Comparison of ENCODE assay signal across 1 cellular context in genomic region chr19:40266912-40267600, GRCh38.
TF ChIP-seq lines count a peak whose summit lies in the region.

No MANE protein-coding gene starts in this region.

TF ChIP-seq in HCT116, 20 proteins besides CTCF, POLR2A, EP300 and RAD21 (continued from another document):
- TF ChIP-seq ZBTB33 (IDR thresholded peaks at IDR 0.05; ENCODE audit: extremely low read depth, insufficient replicate concordance, low read length) (no peak), MAX (IDR thresholded peaks at IDR 0.05) (no peak), EZH2phosphoT487 (IDR thresholded peaks at IDR 0.05; ENCODE audit: borderline replicate concordance) (no peak), ZNF274 (IDR thresholded peaks at IDR 0.05; ENCODE audit: low read depth, low read length) (no peak), ATF3 (IDR thresholded peaks at IDR 0.05) (no peak)
TF ChIP-seq in HCT116: peak in this region for 0.
